1 cellular context compared by ENCODE assay signal in the genomic region with DNA sequence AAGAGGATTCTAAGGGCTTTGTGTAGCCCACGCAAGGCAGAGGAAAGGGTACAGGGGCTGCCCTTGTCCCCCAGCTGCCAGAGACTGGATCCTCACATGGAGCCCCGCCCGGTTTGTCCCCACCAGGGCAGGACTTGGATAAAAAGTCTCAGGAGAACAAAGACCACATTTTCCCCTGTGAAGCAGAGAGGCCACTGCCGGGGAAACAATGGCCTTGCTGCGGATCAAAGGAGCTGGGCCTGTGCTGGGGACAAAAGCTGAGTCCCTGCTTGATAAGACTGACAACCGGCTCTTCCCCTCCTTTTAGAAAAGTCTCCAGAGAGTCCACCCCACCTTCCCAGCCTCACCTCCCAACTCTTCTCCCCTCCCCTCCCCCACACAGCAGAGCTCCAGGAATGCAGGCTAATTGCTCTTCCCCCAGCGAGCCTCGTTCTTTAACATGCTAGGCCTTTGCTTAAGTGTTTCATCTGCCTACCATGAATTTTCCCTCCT.
TF ChIP-seq lines count a peak whose summit lies in the region.

No MANE protein-coding gene starts in this region.

TF ChIP-seq in HepG2, 621 proteins besides CTCF, POLR2A, EP300 and RAD21 (continued from another document and continues in another):
- TF ChIP-seq ZHX1 (CRISPR knock-in tag; IDR thresholded peaks at IDR 0.05; ENCODE audit: low read depth) = no peak
- TF ChIP-seq DMAP1 (CRISPR knock-in tag; IDR thresholded peaks at IDR 0.05) = no peak
- no peak for TF ChIP-seq ZNF558 (CRISPR knock-in tag; IDR thresholded peaks at IDR 0.05; ENCODE audit: borderline replicate concordance)
- TF ChIP-seq ZNF180 (CRISPR knock-in tag; IDR thresholded peaks at IDR 0.05; ENCODE audit: borderline replicate concordance, low read depth) = no peak
- TF ChIP-seq, protein P1, sequence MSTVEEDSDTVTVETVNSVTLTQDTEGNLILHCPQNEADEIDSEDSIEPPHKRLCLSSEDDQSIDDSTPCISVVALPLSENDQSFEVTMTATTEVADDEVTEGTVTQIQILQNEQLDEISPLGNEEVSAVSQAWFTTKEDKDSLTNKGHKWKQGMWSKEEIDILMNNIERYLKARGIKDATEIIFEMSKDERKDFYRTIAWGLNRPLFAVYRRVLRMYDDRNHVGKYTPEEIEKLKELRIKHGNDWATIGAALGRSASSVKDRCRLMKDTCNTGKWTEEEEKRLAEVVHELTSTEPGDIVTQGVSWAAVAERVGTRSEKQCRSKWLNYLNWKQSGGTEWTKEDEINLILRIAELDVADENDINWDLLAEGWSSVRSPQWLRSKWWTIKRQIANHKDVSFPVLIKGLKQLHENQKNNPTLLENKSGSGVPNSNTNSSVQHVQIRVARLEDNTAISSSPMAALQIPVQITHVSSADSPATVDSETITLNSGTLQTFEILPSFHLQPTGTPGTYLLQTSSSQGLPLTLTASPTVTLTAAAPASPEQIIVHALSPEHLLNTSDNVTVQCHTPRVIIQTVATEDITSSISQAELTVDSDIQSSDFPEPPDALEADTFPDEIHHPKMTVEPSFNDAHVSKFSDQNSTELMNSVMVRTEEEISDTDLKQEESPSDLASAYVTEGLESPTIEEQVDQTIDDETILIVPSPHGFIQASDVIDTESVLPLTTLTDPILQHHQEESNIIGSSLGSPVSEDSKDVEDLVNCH (CRISPR knock-in tag; IDR thresholded peaks at IDR 0.05) = no peak
- TF ChIP-seq ZNF232 (CRISPR knock-in tag; IDR thresholded peaks at IDR 0.05; ENCODE audit: borderline replicate concordance) = no peak
- peak; percentile 73; the same call in 1 of the 2 replicates for TF ChIP-seq NCOR1 (IDR thresholded peaks at IDR 0.05; ENCODE audit: borderline replicate concordance, low read length)
- TF ChIP-seq, protein P2, sequence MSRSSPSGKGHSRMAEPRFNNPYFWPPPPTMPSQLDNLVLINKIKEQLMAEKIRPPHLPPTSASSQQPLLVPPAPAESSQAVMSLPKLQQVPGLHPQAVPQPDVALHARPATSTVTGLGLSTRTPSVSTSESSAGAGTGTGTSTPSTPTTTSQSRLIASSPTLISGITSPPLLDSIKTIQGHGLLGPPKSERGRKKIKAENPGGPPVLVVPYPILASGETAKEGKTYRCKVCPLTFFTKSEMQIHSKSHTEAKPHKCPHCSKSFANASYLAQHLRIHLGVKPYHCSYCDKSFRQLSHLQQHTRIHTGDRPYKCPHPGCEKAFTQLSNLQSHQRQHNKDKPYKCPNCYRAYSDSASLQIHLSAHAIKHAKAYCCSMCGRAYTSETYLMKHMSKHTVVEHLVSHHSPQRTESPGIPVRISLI (CRISPR knock-in tag; IDR thresholded peaks at IDR 0.05; ENCODE audit: borderline replicate concordance) = no peak; the same call in 1 of the 2 replicates
- no peak for TF ChIP-seq ZNF3 (CRISPR knock-in tag; IDR thresholded peaks at IDR 0.05)
- no peak for TF ChIP-seq ATF3 (CRISPR knock-in tag; IDR thresholded peaks at IDR 0.05)
- TF ChIP-seq ZNF597 (CRISPR knock-in tag; IDR thresholded peaks at IDR 0.05) = no peak
- no peak for TF ChIP-seq ZNF660 (CRISPR knock-in tag; IDR thresholded peaks at IDR 0.05; ENCODE audit: borderline replicate concordance, low read depth)
- TF ChIP-seq GZF1 (CRISPR knock-in tag; IDR thresholded peaks at IDR 0.05) = no peak
- no peak for TF ChIP-seq MXD3 (CRISPR knock-in tag; IDR thresholded peaks at IDR 0.05)
- TF ChIP-seq GTF2F1 (IDR thresholded peaks at IDR 0.05; ENCODE audit: low read length) = no peak
- peak; percentile 42; the same call in 1 of the 2 replicates for TF ChIP-seq POLR2AphosphoS5 (IDR thresholded peaks at IDR 0.05; ENCODE audit: low read depth, low read length)
- TF ChIP-seq PAX8 (CRISPR knock-in tag; IDR thresholded peaks at IDR 0.05; ENCODE audit: borderline replicate concordance) = no peak
- no peak for TF ChIP-seq FUBP1 (CRISPR knock-in tag; IDR thresholded peaks at IDR 0.05; ENCODE audit: borderline replicate concordance)
- TF ChIP-seq, protein P3, sequence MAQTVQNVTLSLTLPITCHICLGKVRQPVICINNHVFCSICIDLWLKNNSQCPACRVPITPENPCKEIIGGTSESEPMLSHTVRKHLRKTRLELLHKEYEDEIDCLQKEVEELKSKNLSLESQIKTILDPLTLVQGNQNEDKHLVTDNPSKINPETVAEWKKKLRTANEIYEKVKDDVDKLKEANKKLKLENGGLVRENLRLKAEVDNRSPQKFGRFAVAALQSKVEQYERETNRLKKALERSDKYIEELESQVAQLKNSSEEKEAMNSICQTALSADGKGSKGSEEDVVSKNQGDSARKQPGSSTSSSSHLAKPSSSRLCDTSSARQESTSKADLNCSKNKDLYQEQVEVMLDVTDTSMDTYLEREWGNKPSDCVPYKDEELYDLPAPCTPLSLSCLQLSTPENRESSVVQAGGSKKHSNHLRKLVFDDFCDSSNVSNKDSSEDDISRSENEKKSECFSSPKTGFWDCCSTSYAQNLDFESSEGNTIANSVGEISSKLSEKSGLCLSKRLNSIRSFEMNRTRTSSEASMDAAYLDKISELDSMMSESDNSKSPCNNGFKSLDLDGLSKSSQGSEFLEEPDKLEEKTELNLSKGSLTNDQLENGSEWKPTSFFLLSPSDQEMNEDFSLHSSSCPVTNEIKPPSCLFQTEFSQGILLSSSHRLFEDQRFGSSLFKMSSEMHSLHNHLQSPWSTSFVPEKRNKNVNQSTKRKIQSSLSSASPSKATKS (CRISPR knock-in tag; IDR thresholded peaks at IDR 0.05) = no peak
- TF ChIP-seq, protein P4, sequence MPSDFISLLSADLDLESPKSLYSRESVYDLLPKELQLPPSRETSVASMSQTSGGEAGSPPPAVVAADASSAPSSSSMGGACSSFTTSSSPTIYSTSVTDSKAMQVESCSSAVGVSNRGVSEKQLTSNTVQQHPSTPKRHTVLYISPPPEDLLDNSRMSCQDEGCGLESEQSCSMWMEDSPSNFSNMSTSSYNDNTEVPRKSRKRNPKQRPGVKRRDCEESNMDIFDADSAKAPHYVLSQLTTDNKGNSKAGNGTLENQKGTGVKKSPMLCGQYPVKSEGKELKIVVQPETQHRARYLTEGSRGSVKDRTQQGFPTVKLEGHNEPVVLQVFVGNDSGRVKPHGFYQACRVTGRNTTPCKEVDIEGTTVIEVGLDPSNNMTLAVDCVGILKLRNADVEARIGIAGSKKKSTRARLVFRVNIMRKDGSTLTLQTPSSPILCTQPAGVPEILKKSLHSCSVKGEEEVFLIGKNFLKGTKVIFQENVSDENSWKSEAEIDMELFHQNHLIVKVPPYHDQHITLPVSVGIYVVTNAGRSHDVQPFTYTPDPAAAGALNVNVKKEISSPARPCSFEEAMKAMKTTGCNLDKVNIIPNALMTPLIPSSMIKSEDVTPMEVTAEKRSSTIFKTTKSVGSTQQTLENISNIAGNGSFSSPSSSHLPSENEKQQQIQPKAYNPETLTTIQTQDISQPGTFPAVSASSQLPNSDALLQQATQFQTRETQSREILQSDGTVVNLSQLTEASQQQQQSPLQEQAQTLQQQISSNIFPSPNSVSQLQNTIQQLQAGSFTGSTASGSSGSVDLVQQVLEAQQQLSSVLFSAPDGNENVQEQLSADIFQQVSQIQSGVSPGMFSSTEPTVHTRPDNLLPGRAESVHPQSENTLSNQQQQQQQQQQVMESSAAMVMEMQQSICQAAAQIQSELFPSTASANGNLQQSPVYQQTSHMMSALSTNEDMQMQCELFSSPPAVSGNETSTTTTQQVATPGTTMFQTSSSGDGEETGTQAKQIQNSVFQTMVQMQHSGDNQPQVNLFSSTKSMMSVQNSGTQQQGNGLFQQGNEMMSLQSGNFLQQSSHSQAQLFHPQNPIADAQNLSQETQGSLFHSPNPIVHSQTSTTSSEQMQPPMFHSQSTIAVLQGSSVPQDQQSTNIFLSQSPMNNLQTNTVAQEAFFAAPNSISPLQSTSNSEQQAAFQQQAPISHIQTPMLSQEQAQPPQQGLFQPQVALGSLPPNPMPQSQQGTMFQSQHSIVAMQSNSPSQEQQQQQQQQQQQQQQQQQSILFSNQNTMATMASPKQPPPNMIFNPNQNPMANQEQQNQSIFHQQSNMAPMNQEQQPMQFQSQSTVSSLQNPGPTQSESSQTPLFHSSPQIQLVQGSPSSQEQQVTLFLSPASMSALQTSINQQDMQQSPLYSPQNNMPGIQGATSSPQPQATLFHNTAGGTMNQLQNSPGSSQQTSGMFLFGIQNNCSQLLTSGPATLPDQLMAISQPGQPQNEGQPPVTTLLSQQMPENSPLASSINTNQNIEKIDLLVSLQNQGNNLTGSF (CRISPR knock-in tag; IDR thresholded peaks at IDR 0.05) = no peak
- TF ChIP-seq, protein P5, sequence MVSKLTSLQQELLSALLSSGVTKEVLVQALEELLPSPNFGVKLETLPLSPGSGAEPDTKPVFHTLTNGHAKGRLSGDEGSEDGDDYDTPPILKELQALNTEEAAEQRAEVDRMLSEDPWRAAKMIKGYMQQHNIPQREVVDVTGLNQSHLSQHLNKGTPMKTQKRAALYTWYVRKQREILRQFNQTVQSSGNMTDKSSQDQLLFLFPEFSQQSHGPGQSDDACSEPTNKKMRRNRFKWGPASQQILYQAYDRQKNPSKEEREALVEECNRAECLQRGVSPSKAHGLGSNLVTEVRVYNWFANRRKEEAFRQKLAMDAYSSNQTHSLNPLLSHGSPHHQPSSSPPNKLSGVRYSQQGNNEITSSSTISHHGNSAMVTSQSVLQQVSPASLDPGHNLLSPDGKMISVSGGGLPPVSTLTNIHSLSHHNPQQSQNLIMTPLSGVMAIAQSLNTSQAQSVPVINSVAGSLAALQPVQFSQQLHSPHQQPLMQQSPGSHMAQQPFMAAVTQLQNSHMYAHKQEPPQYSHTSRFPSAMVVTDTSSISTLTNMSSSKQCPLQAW (CRISPR knock-in tag; IDR thresholded peaks at IDR 0.05) = 0 out of 2 replicates have a peak, but pooled peaks have one; percentile 51
- no peak for TF ChIP-seq KLF15 (CRISPR knock-in tag; IDR thresholded peaks at IDR 0.05; ENCODE audit: borderline replicate concordance)
- TF ChIP-seq TBX2 (CRISPR knock-in tag; IDR thresholded peaks at IDR 0.05; ENCODE audit: borderline replicate concordance) = peak; percentile 86
- 0 out of 2 replicates have a peak, but pooled peaks have one; percentile 43 for TF ChIP-seq POGZ (CRISPR knock-in tag; IDR thresholded peaks at IDR 0.05)
- TF ChIP-seq ZNF124 (CRISPR knock-in tag; IDR thresholded peaks at IDR 0.05) = no peak
- no peak for TF ChIP-seq SMAD9 (CRISPR knock-in tag; IDR thresholded peaks at IDR 0.05)
- TF ChIP-seq TRAFD1 (CRISPR knock-in tag; IDR thresholded peaks at IDR 0.05; ENCODE audit: borderline replicate concordance) = no peak
- peak; percentile 30; the same call in 1 of the 2 replicates for TF ChIP-seq KMT2B (CRISPR knock-in tag; IDR thresholded peaks at IDR 0.05)
- no peak for TF ChIP-seq SNRNP70 (IDR thresholded peaks at IDR 0.05; ENCODE audit: low read depth, low read length)
- TF ChIP-seq ZNF615 (CRISPR knock-in tag; IDR thresholded peaks at IDR 0.05; ENCODE audit: borderline replicate concordance) = no peak
- TF ChIP-seq ZBTB3 (CRISPR knock-in tag; IDR thresholded peaks at IDR 0.05; ENCODE audit: borderline replicate concordance, low read depth) = 0 out of 2 replicates have a peak, but pooled peaks have one; percentile 41
- no peak for TF ChIP-seq TMF1 (CRISPR knock-in tag; IDR thresholded peaks at IDR 0.05; ENCODE audit: low read depth)
